In the genomic region with DNA sequence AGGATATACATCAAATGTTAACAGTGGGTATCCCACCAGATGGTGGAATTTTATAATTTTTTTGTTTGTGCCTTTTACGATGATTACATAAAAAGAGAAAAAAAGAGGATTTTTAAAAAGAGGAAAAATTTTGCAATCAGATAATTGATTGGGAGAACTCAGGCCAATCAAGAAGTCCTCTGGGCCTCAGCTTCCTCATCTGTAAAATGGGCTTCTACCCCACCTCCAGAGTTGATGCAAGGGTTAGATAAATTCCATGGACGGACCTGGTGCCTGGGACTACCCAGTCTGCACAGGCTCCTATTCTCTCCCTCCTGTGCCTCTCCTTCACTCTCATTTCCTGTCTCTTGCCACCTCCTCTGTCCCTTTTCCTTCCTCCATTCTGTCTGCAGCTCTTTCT, we compare ENCODE assay signal across 27 cellular contexts.
DNase-seq lines count a peak whose midpoint lies in the region; ATAC-seq, FAIRE-seq and TF ChIP-seq lines count a peak whose summit lies in the region.
"Had no signal": no experiment of that assay in that cellular context is flagged by ENCODE, and none has a peak within 500 bp of the region (broad histone marks: within the 10 kb centered on the region; RNA-seq: fewer than 3 reads in every experiment).

No MANE protein-coding gene starts in this region.

- in situ Hi-C loops in K562 (cut with MboI) = no loop called here

- DNase-seq in SJCRH30 = no peak
- DNase-seq in K562 (ENCODE audit: extremely low read depth in 1 of 4, low spot score in 3 of 4) = no peak
- DNase-seq in neural crest cell (ENCODE audit: low read depth, low spot score) = no peak
- no peak for DNase-seq in ovary
- no peak for DNase-seq in stimulated activated CD4-positive, alpha-beta T cell treated with anti-CD3 and anti-CD28 coated beads, Interleukin-2, amount 100 ng/mL, for 24 hours
- no peak for DNase-seq in stimulated activated naive B cell treated with anti-CD40 and anti-IgM and Interleukin-4, amounts not matched to agents 10 μg/mL and 1 μg/mL and 100 μg/mL, for 72 hours
- DNase-seq: 8988T; ACHN; BE2C; C1 segment of cervical spinal cord; CD4-positive, alpha-beta memory T cell; CD4-positive, CD25-positive, alpha-beta regulatory T cell; CD8-positive, alpha-beta memory T cell; COR-L47; DMS 273 treated with DMSO at 0.1 percent for 48 hours; DMS153; DMS53; DMS79; DND-41; EL; GDM1 had no signal

- 0 out of 2 replicates have a peak, but pooled peaks cover 4% of the 10 kb centered on the region for H4K20me1 ChIP-seq in K562 (replicated peaks; ENCODE audit: control insufficient read depth, insufficient read depth, low read length)
- H4K20me1 ChIP-seq: BLaER1 had no signal

- no peak for ATAC-seq in K562
- ATAC-seq in stimulated activated naive B cell treated with anti-CD40 and anti-IgM and Interleukin-4, amounts not matched to agents 10 μg/mL and 1 μg/mL and 100 μg/mL, for 72 hours (replicated peaks) = no peak
- ATAC-seq: GM12878 had no signal

- POLR2A ChIA-PET in K562 (lab: Yijun Ruan, JAX) = interaction anchor here (1.0 kb wide), 1 partner anchor 14 kb away, joined by 3 read pairs; no protein-coding TSS in a partner anchor

- H3K27ac Mint-ChIP-seq in neural crest cell (ENCODE audit: unreplicated experiment) = peak overlapping the region; percentile 68
- H3K27ac Mint-ChIP-seq in stimulated activated naive B cell treated with anti-CD40 and anti-IgM and Interleukin-4, amounts not matched to agents 10 μg/mL and 1 μg/mL and 100 μg/mL, for 72 hours = no peak overlapping the region
- H3K27ac Mint-ChIP-seq: CD14-positive monocyte; CD4-positive, alpha-beta memory T cell; CD4-positive, CD25-positive, alpha-beta regulatory T cell; CD8-positive, alpha-beta memory T cell had no signal

- no peaks in the 10 kb centered on the region for H3K9me3 Mint-ChIP-seq in neural crest cell
- H3K9me3 Mint-ChIP-seq in stimulated activated naive B cell treated with anti-CD40 and anti-IgM and Interleukin-4, amounts not matched to agents 10 μg/mL and 1 μg/mL and 100 μg/mL, for 72 hours = no peaks in the 10 kb centered on the region
- H3K9me3 Mint-ChIP-seq: CD14-positive monocyte; CD4-positive, alpha-beta memory T cell; CD4-positive, CD25-positive, alpha-beta regulatory T cell; CD8-positive, alpha-beta memory T cell had no signal

- H3K4me2 ChIP-seq in K562 (ENCODE audit: insufficient read depth, low read length) = no peak overlapping the region
- H3K4me2 ChIP-seq: BLaER1 had no signal

- CTCF ChIA-PET in K562 (lab: Yijun Ruan, JAX; ENCODE audit: low intra/inter-chr PET ratio) = no interaction called here

- H3K9me3 ChIP-seq in SJCRH30 (replicated peaks) = no peaks in the 10 kb centered on the region
- no peaks in the 10 kb centered on the region for H3K9me3 ChIP-seq in K562 (replicated peaks; ENCODE audit: control insufficient read depth, insufficient read depth, low read depth, low read length)
- H3K9me3 ChIP-seq in ovary = no peaks in the 10 kb centered on the region
- H3K9me3 ChIP-seq: BE2C, BLaER1 had no signal

- peaks cover 32% of the 10 kb centered on the region for H3K4me1 Mint-ChIP-seq in neural crest cell
- H3K4me1 Mint-ChIP-seq in stimulated activated naive B cell treated with anti-CD40 and anti-IgM and Interleukin-4, amounts not matched to agents 10 μg/mL and 1 μg/mL and 100 μg/mL, for 72 hours = no peaks in the 10 kb centered on the region
- H3K4me1 Mint-ChIP-seq: CD14-positive monocyte; CD4-positive, alpha-beta memory T cell; CD4-positive, CD25-positive, alpha-beta regulatory T cell; CD8-positive, alpha-beta memory T cell had no signal

- BruUV-seq in K562 (replicated peaks; lab: Mats Ljungman, UMichigan) = no TSS peak

- TF ChIP-seq POLR2A in K562 (conservative IDR thresholded peaks at IDR 0.05) = no peak
- no peak for TF ChIP-seq POLR2A in ovary (IDR thresholded peaks at IDR 0.05)

- H3K9me1 ChIP-seq in K562 (ENCODE audit: control insufficient read depth, insufficient read depth, low read length) = no peaks in the 10 kb centered on the region

- H3K27me3 ChIP-seq in SJCRH30 (no peaks in the 10 kb centered on the region), K562 (ENCODE audit: control insufficient read depth in 2 of 2, insufficient read depth in 2 of 2, low read length in 2 of 2) (peaks cover 8 to 16% of the 10 kb centered on the region in 2 experiments; a peak in 3 of 5 replicates), ovary (no peaks in the 10 kb centered on the region)
- H3K27me3 ChIP-seq: BE2C, BLaER1 had no signal

- H3K4me3 ChIP-seq in SJCRH30 = no peak overlapping the region
- H3K4me3 ChIP-seq in K562 = no peak overlapping the region
- no peak overlapping the region for H3K4me3 ChIP-seq in ovary
- H3K4me3 ChIP-seq: BLaER1, GM12878 had no signal

- peaks cover 35% of the 10 kb centered on the region for H3K27me3 Mint-ChIP-seq in neural crest cell (ENCODE audit: low read depth)
- peaks cover 5% of the 10 kb centered on the region in 2 donors for H3K27me3 Mint-ChIP-seq in stimulated activated naive B cell treated with anti-CD40 and anti-IgM and Interleukin-4, amounts not matched to agents 10 μg/mL and 1 μg/mL and 100 μg/mL, for 72 hours

- H3K4me1 ChIP-seq in SJCRH30 = peaks cover 36% of the 10 kb centered on the region
- H3K4me1 ChIP-seq in K562 (replicated peaks in 1 of 2; ENCODE audit: control insufficient read depth in 2 of 2, insufficient read depth in 2 of 2, low read length in 2 of 2) = no peaks in the 10 kb centered on the region
- H3K4me1 ChIP-seq in ovary (ENCODE audit: insufficient read depth) = no peaks in the 10 kb centered on the region
- H3K4me1 ChIP-seq: BE2C, BLaER1 had no signal

- TF ChIP-seq EP300 in K562 (IDR thresholded peaks at IDR 0.05; ENCODE audit: low read length) (no peak), ovary (IDR thresholded peaks at IDR 0.05) (no peak)

- H3K27ac ChIP-seq in SJCRH30 (peak overlapping the region; percentile 88), K562 (ENCODE audit: extremely low read depth, low read depth, low read length) (no peak overlapping the region), ovary (no peak overlapping the region)
- H3K27ac ChIP-seq: BLaER1 had no signal

- 0% methylated on average over 2 of the region's 2 CpGs for WGBS in K562 (ENCODE audit: insufficient coverage, low coverage, missing lambda C conversion rate)
- 85 to 95% (median 94%) methylated on average over 2 of the region's 2 CpGs for WGBS in ovary, 3 donors

- intact Hi-C loops in K562 (cut with micrococcal nuclease) (no loop called here), ovary (cut with DNase I) (no loop called here)

- no peak for FAIRE-seq in K562 (lab: Jason Lieb, UNC)
- FAIRE-seq: A204.1, GM12878, GM12892, GM18507 had no signal

- no peaks in the 10 kb centered on the region for H3K36me3 ChIP-seq in SJCRH30
- no peaks in the 10 kb centered on the region for H3K36me3 ChIP-seq in K562 (ENCODE audit: control insufficient read depth, insufficient read depth, low read length)
- H3K36me3 ChIP-seq in ovary = no peaks in the 10 kb centered on the region
- H3K36me3 ChIP-seq: BE2C, BLaER1 had no signal

- no peaks in the 10 kb centered on the region for H3K79me2 ChIP-seq in K562 (ENCODE audit: control insufficient read depth, insufficient read depth, low read length)

- TF ChIP-seq RAD21 in K562 (CRISPR knock-in tag; conservative IDR thresholded peaks at IDR 0.05 in 1 of 2, IDR thresholded peaks at IDR 0.05 in 1 of 2) = no peak

- H2AFZ ChIP-seq in K562 (ENCODE audit: low read depth, low read length) = no peak overlapping the region

- no peak overlapping the region for H3K4me3 Mint-ChIP-seq in neural crest cell
- H3K4me3 Mint-ChIP-seq in stimulated activated naive B cell treated with anti-CD40 and anti-IgM and Interleukin-4, amounts not matched to agents 10 μg/mL and 1 μg/mL and 100 μg/mL, for 72 hours = no peak overlapping the region
- H3K4me3 Mint-ChIP-seq: CD14-positive monocyte; CD4-positive, alpha-beta memory T cell; CD4-positive, CD25-positive, alpha-beta regulatory T cell; CD8-positive, alpha-beta memory T cell had no signal

- H3K36me3 Mint-ChIP-seq in neural crest cell (ENCODE audit: low read depth) = no peaks in the 10 kb centered on the region
- H3K36me3 Mint-ChIP-seq in stimulated activated naive B cell treated with anti-CD40 and anti-IgM and Interleukin-4, amounts not matched to agents 10 μg/mL and 1 μg/mL and 100 μg/mL, for 72 hours = no peaks in the 10 kb centered on the region
- H3K36me3 Mint-ChIP-seq: CD14-positive monocyte; CD4-positive, alpha-beta memory T cell; CD4-positive, CD25-positive, alpha-beta regulatory T cell; CD8-positive, alpha-beta memory T cell had no signal

- H3K9ac ChIP-seq in K562 (ENCODE audit: insufficient read depth in 1 of 2, low read depth in 2 of 2, low read length in 2 of 2) = no peak overlapping the region
- H3K9ac ChIP-seq: BLaER1 had no signal

- no peak for TF ChIP-seq CTCF in K562 (IDR thresholded peaks at IDR 0.05 in 2 of 3, conservative IDR thresholded peaks at IDR 0.05 in 1 of 3; ENCODE audit: insufficient read depth in 2 of 3, low read depth in 1 of 3, low read length in 3 of 3)
- no peak for TF ChIP-seq CTCF in neural crest cell (conservative IDR thresholded peaks at IDR 0.05)
- no peak for TF ChIP-seq CTCF in ovary (IDR thresholded peaks at IDR 0.05)

TF ChIP-seq in K562, 482 proteins besides CTCF, POLR2A, EP300 and RAD21:
- TF ChIP-seq RUNX1 (IDR thresholded peaks at IDR 0.05; ENCODE audit: low read depth) = no peak
- TF ChIP-seq, protein P1, sequence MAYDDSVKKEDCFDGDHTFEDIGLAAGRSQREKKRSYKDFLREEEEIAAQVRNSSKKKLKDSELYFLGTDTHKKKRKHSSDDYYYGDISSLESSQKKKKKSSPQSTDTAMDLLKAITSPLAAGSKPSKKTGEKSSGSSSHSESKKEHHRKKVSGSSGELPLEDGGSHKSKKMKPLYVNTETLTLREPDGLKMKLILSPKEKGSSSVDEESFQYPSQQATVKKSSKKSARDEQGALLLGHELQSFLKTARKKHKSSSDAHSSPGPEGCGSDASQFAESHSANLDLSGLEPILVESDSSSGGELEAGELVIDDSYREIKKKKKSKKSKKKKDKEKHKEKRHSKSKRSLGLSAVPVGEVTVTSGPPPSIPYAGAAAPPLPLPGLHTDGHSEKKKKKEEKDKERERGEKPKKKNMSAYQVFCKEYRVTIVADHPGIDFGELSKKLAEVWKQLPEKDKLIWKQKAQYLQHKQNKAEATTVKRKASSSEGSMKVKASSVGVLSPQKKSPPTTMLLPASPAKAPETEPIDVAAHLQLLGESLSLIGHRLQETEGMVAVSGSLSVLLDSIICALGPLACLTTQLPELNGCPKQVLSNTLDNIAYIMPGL (CRISPR knock-in tag; IDR thresholded peaks at IDR 0.05) = no peak
- peak; percentile 86 for TF ChIP-seq RBM25 (IDR thresholded peaks at IDR 0.05; ENCODE audit: low read depth, low read length, severe bottlenecking)
TF ChIP-seq in K562: peak in this region for 1.
